In genomic region chr4:114178392-114178791, GRCh38 we compare ENCODE assay signal across 19 cellular contexts.
"Had no signal": no experiment of that assay in that cellular context is flagged by ENCODE, and none has a peak within 500 bp of the region (broad histone marks: within the 10 kb centered on the region; RNA-seq: fewer than 3 reads in every experiment).

No MANE protein-coding gene starts in this region.

- H3K4me3 ChIP-seq: body of pancreas, dorsolateral prefrontal cortex, gastrocnemius medialis, heart left ventricle, tibial artery, vagina had no signal

- H3K4me1 ChIP-seq: gastrocnemius medialis, heart left ventricle, tibial artery, vagina had no signal

- H3K27me3 ChIP-seq: body of pancreas, dorsolateral prefrontal cortex, gastrocnemius medialis, heart left ventricle, tibial artery, vagina had no signal

- H3K36me3 ChIP-seq: gastrocnemius medialis, heart left ventricle, tibial artery, vagina, WERI-Rb-1 had no signal

- DNase-seq: activated CD4-positive, alpha-beta T cell treated with anti-CD3 and anti-CD28 coated beads for 36 hours; activated CD4-positive, alpha-beta T cell treated with anti-CD3 and anti-CD28 coated beads, Interleukin-2, amount 50 U/mL, for 48 hours; activated gamma-delta T cell treated with Interleukin-2 at 50 U/mL for 16 hours; body of pancreas; dorsolateral prefrontal cortex; erythroblast; gastrocnemius medialis; heart left ventricle; nephron progenitor cell; occipital lobe; stimulated activated CD4-positive, alpha-beta T cell treated with anti-CD3 and anti-CD28 coated beads, Interleukin-2, amount 100 ng/mL, for 24 hours; stimulated activated naive CD8-positive, alpha-beta T cell treated with anti-CD3 and anti-CD28 coated beads, Interleukin-15, Interleukin-2, amounts not matched to agents 100 U/mL and 50 U/mL, for 24 hours; substantia nigra; SW 1271; T-helper 2 cell; tibial artery; WERI-Rb-1 had no signal

- H3K27ac ChIP-seq: dorsolateral prefrontal cortex, gastrocnemius medialis, heart left ventricle, tibial artery, vagina, WERI-Rb-1 had no signal

- H3K9me3 ChIP-seq: gastrocnemius medialis, vagina had no signal

- ATAC-seq: activated CD4-positive, alpha-beta T cell treated with anti-CD3 and anti-CD28 coated beads for 36 hours; body of pancreas; gastrocnemius medialis; heart left ventricle; left lobe of liver; stimulated activated naive CD8-positive, alpha-beta T cell treated with anti-CD3 and anti-CD28 coated beads, Interleukin-15, Interleukin-2, amounts not matched to agents 100 U/mL and 50 U/mL, for 24 hours had no signal
